In genomic region chr14:82710257-82710841, GRCh38 we compare ENCODE assay signal across 8 cellular contexts.
DNase-seq lines count a peak whose midpoint lies in the region; ATAC-seq, FAIRE-seq and TF ChIP-seq lines count a peak whose summit lies in the region.

No MANE protein-coding gene starts in this region.

- TF ChIP-seq EP300 in suprapubic skin (IDR thresholded peaks at IDR 0.05): no peak

- TF ChIP-seq POLR2A in NB4 (IDR thresholded peaks at IDR 0.05; ENCODE audit: extremely low read depth, insufficient read length): no peak
- TF ChIP-seq POLR2A in suprapubic skin (IDR thresholded peaks at IDR 0.05): no peak

- H3K36me3 ChIP-seq in small intestine (ENCODE audit: control insufficient read depth in 2 of 2, insufficient read depth in 2 of 2, low read length in 2 of 2): no peaks in the 10 kb centered on the region
- no peaks in the 10 kb centered on the region for H3K36me3 ChIP-seq in suprapubic skin

- H3K36me3 Mint-ChIP-seq in activated CD4-positive, alpha-beta memory T cell treated with anti-CD3 and anti-CD28 coated beads, Interleukin-2, amount 10 ng/mL, durations not matched to agents 7 days and 5 days (ENCODE audit: low read depth): no peaks in the 10 kb centered on the region

- CTCF ChIA-PET in activated CD4-positive, alpha-beta memory T cell treated with anti-CD3 and anti-CD28 coated beads, Interleukin-2, amount 10 ng/mL, durations not matched to agents 7 days and 5 days (lab: Charles Lee): interaction anchor here (1.0 kb wide), 1 partner anchor 723 kb away, joined by 3 read pairs; no protein-coding TSS in a partner anchor

- intact Hi-C loops in head of caudate nucleus (cut with DNase I): no loop called here

- POLR2A ChIA-PET in activated CD4-positive, alpha-beta memory T cell treated with anti-CD3 and anti-CD28 coated beads, Interleukin-2, amount 10 ng/mL, durations not matched to agents 7 days and 5 days (lab: Charles Lee): no interaction called here

- H3K4me1 ChIP-seq in small intestine (ENCODE audit: control insufficient read depth in 2 of 2, insufficient read depth in 1 of 2, low read depth in 1 of 2, low read length in 1 of 2) (no peaks in the 10 kb centered on the region), suprapubic skin (no peaks in the 10 kb centered on the region)

- 41 to 52% (median 41%) methylated on average over 4 of the region's 4 CpGs for WGBS in small intestine, 3 donors
- WGBS in suprapubic skin: 22% methylated on average over 4 of the region's 4 CpGs

- no peaks in the 10 kb centered on the region for H3K27me3 Mint-ChIP-seq in activated CD4-positive, alpha-beta memory T cell treated with anti-CD3 and anti-CD28 coated beads, Interleukin-2, amount 10 ng/mL, durations not matched to agents 7 days and 5 days

- H3K4me1 Mint-ChIP-seq in activated CD4-positive, alpha-beta memory T cell treated with anti-CD3 and anti-CD28 coated beads, Interleukin-2, amount 10 ng/mL, durations not matched to agents 7 days and 5 days: no peaks in the 10 kb centered on the region

- no peak overlapping the region for H3K27ac Mint-ChIP-seq in activated CD4-positive, alpha-beta memory T cell treated with anti-CD3 and anti-CD28 coated beads, Interleukin-2, amount 10 ng/mL, durations not matched to agents 7 days and 5 days

- H3K4me3 Mint-ChIP-seq in activated CD4-positive, alpha-beta memory T cell treated with anti-CD3 and anti-CD28 coated beads, Interleukin-2, amount 10 ng/mL, durations not matched to agents 7 days and 5 days: no peak overlapping the region

- DNase-seq in NCI-H2081 (lab: John Stamatoyannopoulos, UW): peak; percentile 65 to 75
- DNase-seq in NCI-H2081 treated with DMSO at 0.1 percent for 48 hours (lab: John Stamatoyannopoulos, UW): no peak
- peak; percentile 71 for DNase-seq in NB4 (ENCODE audit: low read depth)
- DNase-seq in activated CD4-positive, alpha-beta memory T cell treated with anti-CD3 and anti-CD28 coated beads, Interleukin-2, amount 10 ng/mL, durations not matched to agents 7 days and 5 days: peak; percentile 39
- DNase-seq in head of caudate nucleus: peak in 41 of 42 donors; percentile 9 to 87 (median 55)
- peak; percentile 44 for DNase-seq in small intestine
- DNase-seq in suprapubic skin (ENCODE audit: low spot score in 2 of 2): no peak

- H3K27me3 ChIP-seq in small intestine (ENCODE audit: control insufficient read depth in 2 of 2, insufficient read depth in 2 of 2, low read length in 2 of 2): no peaks in the 10 kb centered on the region
- H3K27me3 ChIP-seq in suprapubic skin: no peaks in the 10 kb centered on the region

- H3K9me3 ChIP-seq in small intestine (ENCODE audit: control insufficient read depth, low read depth): no peaks in the 10 kb centered on the region
- H3K9me3 ChIP-seq in suprapubic skin: peaks cover 3% of the 10 kb centered on the region

- H3K9me3 Mint-ChIP-seq in activated CD4-positive, alpha-beta memory T cell treated with anti-CD3 and anti-CD28 coated beads, Interleukin-2, amount 10 ng/mL, durations not matched to agents 7 days and 5 days: no peaks in the 10 kb centered on the region

- H3K4me3 ChIP-seq in NB4 (ENCODE audit: low read depth, low read length) (no peak overlapping the region), small intestine (ENCODE audit: low read depth in 1 of 2, low read length in 2 of 2) (no peak overlapping the region), suprapubic skin (no peak overlapping the region)

- TF ChIP-seq CTCF in NB4 (IDR thresholded peaks at IDR 0.05; ENCODE audit: low read depth, low read length): peak; percentile 88
- TF ChIP-seq CTCF in suprapubic skin (IDR thresholded peaks at IDR 0.05): peak in 1 of 2 donors; percentile 71

- H3K27ac ChIP-seq in small intestine (ENCODE audit: low read depth in 1 of 2, low read length in 1 of 2) (no peak overlapping the region), suprapubic skin (no peak overlapping the region)

- FAIRE-seq in small intestine (lab: Jason Lieb, UNC): no peak

- peak; percentile 74 for ATAC-seq in GM21390 (IDR thresholded peaks at IDR 0.05; ENCODE audit: unreplicated experiment)

Comparison
In these comparisons a context has a peak if more than half of its experiments do, and no peak if none do; other contexts are left out.
1. DNase-seq: peak in NCI-H2081 (2 of 2), NB4 (single experiment), activated CD4-positive, alpha-beta memory T cell treated with anti-CD3 and anti-CD28 coated beads, Interleukin-2, amount 10 ng/mL, durations not matched to agents 7 days and 5 days (single experiment), head of caudate nucleus (41 of 42) and small intestine (single experiment); none in NCI-H2081 treated with DMSO at 0.1 percent for 48 hours (single experiment) and suprapubic skin (0 of 2).